In the genomic region with DNA sequence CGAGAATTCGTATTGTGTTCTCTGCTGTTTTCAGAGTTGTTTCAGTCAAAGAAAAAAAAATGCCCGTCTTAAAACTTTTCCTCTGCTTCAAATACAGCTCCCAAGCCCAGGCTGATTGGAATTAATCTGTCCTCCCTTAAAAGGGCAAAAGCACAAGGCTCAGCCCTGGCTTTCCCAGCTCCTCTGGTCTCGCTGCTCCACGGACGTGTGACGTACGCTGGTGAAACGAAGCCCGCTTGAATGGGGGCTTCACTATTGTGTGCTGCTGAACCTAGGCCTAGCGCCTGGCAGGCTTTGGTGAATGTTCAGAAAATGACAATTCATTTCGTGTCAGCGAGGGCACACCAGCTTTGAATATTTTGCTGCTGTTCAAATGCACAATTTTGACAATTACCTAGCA, we compare ENCODE assay signal across 10 cellular contexts. TPM values are rescaled to one million over a fixed set of nuclear protein-coding genes. Genes with fewer than 3 reads are reported as not detected.
DNase-seq lines count a peak whose midpoint lies in the region; ATAC-seq and TF ChIP-seq lines count a peak whose summit lies in the region.
"Had no signal": no experiment of that assay in that cellular context is flagged by ENCODE, and none has a peak within 500 bp of the region (broad histone marks: within the 10 kb centered on the region; RNA-seq: fewer than 3 reads in every experiment).

No MANE protein-coding gene starts in this region.

- WGBS in tibial nerve, 2 donors, result 96 to 97% methylated on average over 13 of the region's 13 CpGs

- TF ChIP-seq CTCF in epithelial cell of proximal tubule (conservative IDR thresholded peaks at IDR 0.05; ENCODE audit: low read depth, low read length) (no peak), neural cell (IDR thresholded peaks at IDR 0.05; ENCODE audit: poor library complexity, severe bottlenecking) (no peak), tibial nerve (IDR thresholded peaks at IDR 0.05) (no peak)

- TF ChIP-seq RAD21 in neural cell (conservative IDR thresholded peaks at IDR 0.05), result no peak

- peaks cover 11% of the 10 kb centered on the region for H3K27me3 Mint-ChIP-seq in activated T-cell treated with anti-CD3 and anti-CD28 coated beads, Interleukin-2, amount 50 U/mL, for 72 hours (ENCODE audit: low read depth)

- H3K27me3 ChIP-seq in neural cell (ENCODE audit: insufficient read depth, low read depth, low read length), result no peaks in the 10 kb centered on the region
- no peaks in the 10 kb centered on the region for H3K27me3 ChIP-seq in tibial nerve

- H3K4me3 ChIP-seq in epithelial cell of proximal tubule (ENCODE audit: low read depth, low read length) (peak overlapping the region; percentile 61), neural cell (ENCODE audit: low read length) (peak overlapping the region; percentile 74), tibial nerve (peak overlapping the region in 3 of 4 donors; percentile 55 to 74 (median 72))

- DNase-seq in activated T-cell treated with anti-CD3 and anti-CD28 coated beads, Interleukin-2, amount 50 U/mL, for 72 hours, result no peak
- DNase-seq in activated T-cell treated with anti-CD3 and anti-CD28 coated beads for 4 hours (no peak), epithelial cell of proximal tubule (ENCODE audit: low read depth) (no peak), tibial nerve (ENCODE audit: low spot score in 2 of 2) (no peak), H4 (ENCODE audit: low spot score) (no peak), NCI-H1048 (lab: John Stamatoyannopoulos, UW) (no peak), NCI-H187 (lab: John Stamatoyannopoulos, UW) (no peak)

- peaks cover 0 to 13% (median 0%) of the 10 kb centered on the region in 4 donors for H3K4me1 ChIP-seq in tibial nerve

- no peak overlapping the region for H3K27ac Mint-ChIP-seq in activated T-cell treated with anti-CD3 and anti-CD28 coated beads, Interleukin-2, amount 50 U/mL, for 72 hours

- H3K36me3 ChIP-seq in neural cell (ENCODE audit: insufficient read depth, low read length), result peaks cover 7% of the 10 kb centered on the region
- peaks cover 0 to 26% (median 0%) of the 10 kb centered on the region in 3 donors for H3K36me3 ChIP-seq in tibial nerve

- H3F3A ChIP-seq in neural cell (ENCODE audit: insufficient read depth, low read length, poor library complexity, severe bottlenecking), result no peaks in the 10 kb centered on the region

- no peaks in the 10 kb centered on the region for H4K20me1 ChIP-seq in neural cell (ENCODE audit: insufficient read depth)

- H2AFZ ChIP-seq in neural cell (ENCODE audit: low read depth, low read length), result peak overlapping the region; percentile 73

- H3K9me3 Mint-ChIP-seq in activated T-cell treated with anti-CD3 and anti-CD28 coated beads, Interleukin-2, amount 50 U/mL, for 72 hours, result peaks cover 18 to 33% of the 10 kb centered on the region in 2 donors

- H3K27ac ChIP-seq in neural cell (ENCODE audit: low read length) (peak overlapping the region; percentile 83), tibial nerve (peak overlapping the region in 2 of 4 donors; percentile 91 to 93)

- ATAC-seq in activated T-cell treated with anti-CD3 and anti-CD28 coated beads, Interleukin-2, amount 50 U/mL, for 72 hours (replicated peaks in 1 of 2), result no peak

- peak overlapping the region; percentile 82 for H3K9ac ChIP-seq in neural cell (ENCODE audit: low read length)

- H3K9me2 ChIP-seq in neural cell (ENCODE audit: insufficient read depth, low read length), result no peaks in the 10 kb centered on the region

- H3K4me1 Mint-ChIP-seq in activated T-cell treated with anti-CD3 and anti-CD28 coated beads, Interleukin-2, amount 50 U/mL, for 72 hours (ENCODE audit: low read depth), result peaks cover 7% of the 10 kb centered on the region

- H3K36me3 Mint-ChIP-seq in activated T-cell treated with anti-CD3 and anti-CD28 coated beads, Interleukin-2, amount 50 U/mL, for 72 hours (ENCODE audit: insufficient read depth in 2 of 2), result peaks cover 26 to 44% of the 10 kb centered on the region in 2 donors

- peak overlapping the region; percentile 24 for H3K4me2 ChIP-seq in neural cell (ENCODE audit: low read length)

- H3K4me3 Mint-ChIP-seq in activated T-cell treated with anti-CD3 and anti-CD28 coated beads, Interleukin-2, amount 50 U/mL, for 72 hours, result peak overlapping the region; percentile 82 to 83

- TF ChIP-seq EP300 in neural cell (conservative IDR thresholded peaks at IDR 0.05; ENCODE audit: poor library complexity, severe bottlenecking), result no peak
- no peak for TF ChIP-seq EP300 in tibial nerve (IDR thresholded peaks at IDR 0.05)

- no peaks in the 10 kb centered on the region for H3K79me2 ChIP-seq in neural cell (replicated peaks; ENCODE audit: insufficient read depth, low read length)

- H3K9me3 ChIP-seq in neural cell (ENCODE audit: low read length) (peaks cover 11% of the 10 kb centered on the region), tibial nerve (peaks cover 0 to 66% (median 2%) of the 10 kb centered on the region in 4 donors)

- TF ChIP-seq POLR2A in tibial nerve (IDR thresholded peaks at IDR 0.05), result no peak

TF ChIP-seq in neural cell, 6 proteins besides CTCF, POLR2A, EP300 and RAD21:
- no peak for TF ChIP-seq POLR2AphosphoS5 (IDR thresholded peaks at IDR 0.05)
- no peak for TF ChIP-seq SMC3 (conservative IDR thresholded peaks at IDR 0.05; ENCODE audit: poor library complexity)
- TF ChIP-seq TAF1 (IDR thresholded peaks at IDR 0.05; ENCODE audit: low read depth), result no peak
- TF ChIP-seq MXI1 (conservative IDR thresholded peaks at IDR 0.05; ENCODE audit: poor library complexity, severe bottlenecking), result no peak
- TF ChIP-seq EZH2 (IDR thresholded peaks at IDR 0.05; ENCODE audit: borderline replicate concordance, insufficient read depth, low read length, poor library complexity, severe bottlenecking), result no peak
- TF ChIP-seq, protein P1, sequence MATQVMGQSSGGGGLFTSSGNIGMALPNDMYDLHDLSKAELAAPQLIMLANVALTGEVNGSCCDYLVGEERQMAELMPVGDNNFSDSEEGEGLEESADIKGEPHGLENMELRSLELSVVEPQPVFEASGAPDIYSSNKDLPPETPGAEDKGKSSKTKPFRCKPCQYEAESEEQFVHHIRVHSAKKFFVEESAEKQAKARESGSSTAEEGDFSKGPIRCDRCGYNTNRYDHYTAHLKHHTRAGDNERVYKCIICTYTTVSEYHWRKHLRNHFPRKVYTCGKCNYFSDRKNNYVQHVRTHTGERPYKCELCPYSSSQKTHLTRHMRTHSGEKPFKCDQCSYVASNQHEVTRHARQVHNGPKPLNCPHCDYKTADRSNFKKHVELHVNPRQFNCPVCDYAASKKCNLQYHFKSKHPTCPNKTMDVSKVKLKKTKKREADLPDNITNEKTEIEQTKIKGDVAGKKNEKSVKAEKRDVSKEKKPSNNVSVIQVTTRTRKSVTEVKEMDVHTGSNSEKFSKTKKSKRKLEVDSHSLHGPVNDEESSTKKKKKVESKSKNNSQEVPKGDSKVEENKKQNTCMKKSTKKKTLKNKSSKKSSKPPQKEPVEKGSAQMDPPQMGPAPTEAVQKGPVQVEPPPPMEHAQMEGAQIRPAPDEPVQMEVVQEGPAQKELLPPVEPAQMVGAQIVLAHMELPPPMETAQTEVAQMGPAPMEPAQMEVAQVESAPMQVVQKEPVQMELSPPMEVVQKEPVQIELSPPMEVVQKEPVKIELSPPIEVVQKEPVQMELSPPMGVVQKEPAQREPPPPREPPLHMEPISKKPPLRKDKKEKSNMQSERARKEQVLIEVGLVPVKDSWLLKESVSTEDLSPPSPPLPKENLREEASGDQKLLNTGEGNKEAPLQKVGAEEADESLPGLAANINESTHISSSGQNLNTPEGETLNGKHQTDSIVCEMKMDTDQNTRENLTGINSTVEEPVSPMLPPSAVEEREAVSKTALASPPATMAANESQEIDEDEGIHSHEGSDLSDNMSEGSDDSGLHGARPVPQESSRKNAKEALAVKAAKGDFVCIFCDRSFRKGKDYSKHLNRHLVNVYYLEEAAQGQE (IDR thresholded peaks at IDR 0.05; ENCODE audit: borderline replicate concordance), result no peak

RNA-seq across cellular contexts. Expression of a gene that starts 0.7 kb away (rescaled TPM):
- 1 to 10 TPM; 1.7 to 1.9 TPM for total RNA-seq in activated T-cell treated with anti-CD3 and anti-CD28 coated beads, Interleukin-2, amount 50 U/mL, for 72 hours
- 1.7 and 3.5 TPM in 2 replicates for total RNA-seq in epithelial cell of proximal tubule
- polyA plus RNA-seq in neural cell, result 13.7 and 17.2 TPM in 2 replicates
- 16.1 and 20.4 TPM in 2 replicates for polyA minus RNA-seq in neural cell
- total RNA-seq in tibial nerve, result 10 to 100 TPM in 1 of 4 donors, 1 to 10 TPM in 3; 6.7 to 11.1 (median 9.5) TPM
- not detected in 2 replicates for total RNA-seq in H4 (2014; rRNA removed; shearing (Covaris generic))

RNA-seq across cellular contexts. Expression of a gene that starts 24.6 kb away (rescaled TPM):
- total RNA-seq in activated T-cell treated with anti-CD3 and anti-CD28 coated beads, Interleukin-2, amount 50 U/mL, for 72 hours, result not detected
- 0.22 and 0.69 TPM in 2 replicates for total RNA-seq in epithelial cell of proximal tubule
- polyA plus RNA-seq in neural cell, result 6.3 and 7.9 TPM in 2 replicates
- 0.93 and 0.97 TPM in 2 replicates for polyA minus RNA-seq in neural cell
- 1 to 10 TPM in 1 of 4 donors, not detected in 3; 1.5 TPM for total RNA-seq in tibial nerve
- total RNA-seq in H4 (2014; rRNA removed; shearing (Covaris generic)), result 1.8 TPM in 1 of 2 replicates, not detected in the other
- total RNA-seq: myocyte had no signal
- polyA plus RNA-seq: AG04450 had no signal

RNA-seq across cellular contexts. Expression of a gene that starts 39.6 kb away (rescaled TPM):
- 10 to 100 TPM; 34.0 to 51.3 TPM for total RNA-seq in activated T-cell treated with anti-CD3 and anti-CD28 coated beads, Interleukin-2, amount 50 U/mL, for 72 hours
- total RNA-seq in epithelial cell of proximal tubule, result 23.9 and 40.1 TPM in 2 replicates
- 399 and 400 TPM in 2 replicates for polyA plus RNA-seq in neural cell
- polyA minus RNA-seq in neural cell, result 274 and 303 TPM in 2 replicates
- 100 to 1,000 TPM; 109 to 158 (median 129) TPM for total RNA-seq in tibial nerve
- total RNA-seq in H4 (2014; rRNA removed; shearing (Covaris generic)), result 2.2 and 3.8 TPM in 2 replicates

RNA-seq across cellular contexts. Expression of a gene that starts 55.8 kb away (rescaled TPM):
- total RNA-seq in activated T-cell treated with anti-CD3 and anti-CD28 coated beads, Interleukin-2, amount 50 U/mL, for 72 hours, result 10 to 100 TPM; 13.1 to 13.8 TPM
- total RNA-seq in epithelial cell of proximal tubule (6.2 and 23.6 TPM in 2 replicates), tibial nerve (10 to 100 TPM; 24.6 to 44.4 (median 37.7) TPM)
- polyA plus RNA-seq in neural cell, result 39.1 and 43.2 TPM in 2 replicates
- 118 and 130 TPM in 2 replicates for polyA minus RNA-seq in neural cell
- total RNA-seq in H4 (2014; rRNA removed; shearing (Covaris generic)), result 6.5 and 7.7 TPM in 2 replicates
